In the genomic region with DNA sequence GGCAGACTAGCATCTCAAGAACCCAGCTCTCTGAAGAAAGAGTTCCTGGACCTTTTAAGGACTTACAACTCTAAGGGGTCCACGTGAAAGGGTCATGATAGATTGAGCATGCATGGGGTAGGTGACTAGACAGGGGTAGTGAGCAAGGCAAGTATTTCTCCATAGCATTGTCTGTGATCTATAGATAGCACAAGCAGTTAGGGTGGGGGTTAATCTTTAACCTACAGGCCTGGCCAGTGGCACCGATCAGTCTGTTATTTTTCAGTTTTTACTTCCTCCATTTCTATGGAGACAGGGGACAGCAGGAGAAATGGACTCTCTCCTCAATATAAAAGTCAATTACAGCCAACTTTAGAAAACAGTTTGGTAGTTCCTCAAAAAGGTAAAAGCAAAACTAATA, we compare ENCODE assay signal across 23 cellular contexts.
A peak's percentile ranks its signal among the peaks of the same experiment; 100 is the strongest.
DNase-seq lines count a peak whose midpoint lies in the region; ATAC-seq, FAIRE-seq and TF ChIP-seq lines count a peak whose summit lies in the region.
"Had no signal": no experiment of that assay in that cellular context is flagged by ENCODE, and none has a peak within 500 bp of the region (broad histone marks: within the 10 kb centered on the region; RNA-seq: fewer than 3 reads in every experiment).

No MANE protein-coding gene starts in this region.

- WGBS in HepG2 (ENCODE audit: low lambda C conversion rate): 0% methylated on average over 2 of the region's 2 CpGs
- 30% methylated on average over 1 of the region's 2 CpGs for WGBS in right lobe of liver (ENCODE audit: insufficient coverage, low coverage, low lambda C conversion rate, missing lambda C conversion rate)

- in situ Hi-C loops in HepG2 (cut with HindIII; ENCODE audit: extremely low pct_ligation_motif_present, low pct_unique_long_range_greater_than_20kb): no loop called here

- H3K4me2 ChIP-seq in HepG2 (ENCODE audit: low read depth, low read length): no peak overlapping the region
- H3K4me2 ChIP-seq: SK-N-SH had no signal

- BruUV-seq in HepG2 (replicated peaks; lab: Mats Ljungman, UMichigan): no TSS peak

- H3K27ac ChIP-seq in HepG2 (ENCODE audit: extremely low read length, insufficient read depth, low read length): no peak overlapping the region
- no peak overlapping the region for H3K27ac ChIP-seq in right lobe of liver
- H3K27ac ChIP-seq: RWPE1 had no signal

- H3K9ac ChIP-seq in HepG2 (ENCODE audit: insufficient read depth, low read depth, low read length): no peak overlapping the region
- H3K9ac ChIP-seq: SK-N-SH had no signal

- no peak for TF ChIP-seq EP300 in HepG2 (IDR thresholded peaks at IDR 0.05; ENCODE audit: low read depth in 2 of 2, low read length in 2 of 2)
- no peak for TF ChIP-seq EP300 in HepG2 (CRISPR knock-in tag; IDR thresholded peaks at IDR 0.05; ENCODE audit: borderline replicate concordance)

- CTCF ChIA-PET in HepG2 (lab: Yijun Ruan, JAX; ENCODE audit: low intra/inter-chr PET ratio, low total read pairs): no interaction called here

- no peaks in the 10 kb centered on the region for H3K79me2 ChIP-seq in HepG2 (ENCODE audit: insufficient read depth, low read length)

- H3K27me3 ChIP-seq in HepG2 (ENCODE audit: control insufficient read depth in 1 of 2, insufficient read depth in 2 of 2, low read length in 2 of 2) (no peaks in the 10 kb centered on the region), right lobe of liver (no peaks in the 10 kb centered on the region)

- no peak for TF ChIP-seq POLR2A in HepG2 (IDR thresholded peaks at IDR 0.05; ENCODE audit: insufficient read depth in 1 of 2, low read depth in 2 of 2, low read length in 2 of 2)
- no peak for TF ChIP-seq POLR2A in right lobe of liver (IDR thresholded peaks at IDR 0.05)
- no peak for TF ChIP-seq POLR2A in erythroblast (IDR thresholded peaks at IDR 0.05; ENCODE audit: low read length)

- H4K20me1 ChIP-seq in HepG2 (ENCODE audit: insufficient read depth, low read length): no peaks in the 10 kb centered on the region

- intact Hi-C loops in HepG2 (cut with micrococcal nuclease; ENCODE audit: unreplicated experiment) (no loop called here), right lobe of liver (cut with DNase I) (no loop called here)

- DNase-seq in HepG2 (ENCODE audit: low spot score) (peak; percentile 23), right lobe of liver (no peak), LoVo (ENCODE audit: low spot score) (peak; percentile 29), erythroblast (lab: John Stamatoyannopoulos, UW) (peak; percentile 14 to 75), dedifferentiated amniotic fluid mesenchymal stem cell (ENCODE audit: extremely low spot score) (no peak)
- DNase-seq: 8988T, DMS 273 treated with DMSO at 0.1 percent for 48 hours, KBM-7, NCI-H1048, NCI-H1417 treated with DMSO at 0.1 percent for 48 hours, NCI-H187, NCI-H2107, NCI-H446 treated with DMSO at 0.1 percent for 48 hours, NCI-H526 treated with DMSO at 0.1 percent for 48 hours, PC-3, SHP77 treated with DMSO at 0.1 percent for 48 hours, SK-N-SH, T-helper 2 cell had no signal

- H3K4me1 ChIP-seq in HepG2 (ENCODE audit: insufficient read depth, low read length): no peaks in the 10 kb centered on the region
- H3K4me1 ChIP-seq in right lobe of liver: no peaks in the 10 kb centered on the region

- H2AFZ ChIP-seq in HepG2 (ENCODE audit: low read length): no peak overlapping the region

- H3K4me3 ChIP-seq in HepG2 (replicated peaks in 1 of 3; ENCODE audit: insufficient read depth in 1 of 3, low read depth in 2 of 3, low read length in 3 of 3): no peak overlapping the region
- no peak overlapping the region for H3K4me3 ChIP-seq in right lobe of liver

- TF ChIP-seq RAD21 in HepG2 (CRISPR knock-in tag; IDR thresholded peaks at IDR 0.05): no peak

- H3K9me3 ChIP-seq in HepG2 (ENCODE audit: low read length) (peaks cover 30% of the 10 kb centered on the region), right lobe of liver (no peaks in the 10 kb centered on the region)
- H3K9me3 ChIP-seq: SK-N-SH had no signal

- no peak for FAIRE-seq in HepG2 (lab: Jason Lieb, UNC)
- FAIRE-seq: GM12891, H1 had no signal

- no peaks in the 10 kb centered on the region for H3K36me3 ChIP-seq in HepG2 (replicated peaks in 1 of 2; ENCODE audit: control insufficient read depth in 1 of 2, insufficient read depth in 2 of 2, low read length in 2 of 2)
- H3K36me3 ChIP-seq in right lobe of liver: no peaks in the 10 kb centered on the region

- POLR2A ChIA-PET in HepG2 (lab: Yijun Ruan, JAX): no interaction called here

- ATAC-seq in HepG2 (no peak), right lobe of liver (no peak), GM21737 (IDR thresholded peaks at IDR 0.05; ENCODE audit: unreplicated experiment) (no peak), HG02973 (IDR thresholded peaks at IDR 0.05; ENCODE audit: unreplicated experiment) (no peak)
- ATAC-seq: PC-3 had no signal

- TF ChIP-seq CTCF in HepG2 (CRISPR knock-in tag; IDR thresholded peaks at IDR 0.05) (no peak), right lobe of liver (IDR thresholded peaks at IDR 0.05) (no peak)

TF ChIP-seq in HepG2, 621 proteins besides CTCF, POLR2A, EP300 and RAD21:
- no peak for TF ChIP-seq SALL1 (CRISPR knock-in tag; IDR thresholded peaks at IDR 0.05)
- no peak for TF ChIP-seq HOXA7 (CRISPR knock-in tag; IDR thresholded peaks at IDR 0.05)
- no peak for TF ChIP-seq STAT5B (CRISPR knock-in tag; IDR thresholded peaks at IDR 0.05)
- TF ChIP-seq KLF16 (CRISPR knock-in tag; IDR thresholded peaks at IDR 0.05): no peak
- TF ChIP-seq ZSCAN31 (CRISPR knock-in tag; IDR thresholded peaks at IDR 0.05; ENCODE audit: low read depth): no peak
- no peak for TF ChIP-seq ZNF75D (CRISPR knock-in tag; IDR thresholded peaks at IDR 0.05; ENCODE audit: borderline replicate concordance)
- TF ChIP-seq ZNF556 (CRISPR knock-in tag; IDR thresholded peaks at IDR 0.05; ENCODE audit: borderline replicate concordance): no peak
- TF ChIP-seq, protein P1, sequence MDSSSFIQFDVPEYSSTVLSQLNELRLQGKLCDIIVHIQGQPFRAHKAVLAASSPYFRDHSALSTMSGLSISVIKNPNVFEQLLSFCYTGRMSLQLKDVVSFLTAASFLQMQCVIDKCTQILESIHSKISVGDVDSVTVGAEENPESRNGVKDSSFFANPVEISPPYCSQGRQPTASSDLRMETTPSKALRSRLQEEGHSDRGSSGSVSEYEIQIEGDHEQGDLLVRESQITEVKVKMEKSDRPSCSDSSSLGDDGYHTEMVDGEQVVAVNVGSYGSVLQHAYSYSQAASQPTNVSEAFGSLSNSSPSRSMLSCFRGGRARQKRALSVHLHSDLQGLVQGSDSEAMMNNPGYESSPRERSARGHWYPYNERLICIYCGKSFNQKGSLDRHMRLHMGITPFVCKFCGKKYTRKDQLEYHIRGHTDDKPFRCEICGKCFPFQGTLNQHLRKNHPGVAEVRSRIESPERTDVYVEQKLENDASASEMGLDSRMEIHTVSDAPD (CRISPR knock-in tag; IDR thresholded peaks at IDR 0.05): no peak
- TF ChIP-seq MAFK (conservative IDR thresholded peaks at IDR 0.05 in 1 of 2, IDR thresholded peaks at IDR 0.05 in 1 of 2; ENCODE audit: low read length in 2 of 2): no peak
- TF ChIP-seq, protein P2, sequence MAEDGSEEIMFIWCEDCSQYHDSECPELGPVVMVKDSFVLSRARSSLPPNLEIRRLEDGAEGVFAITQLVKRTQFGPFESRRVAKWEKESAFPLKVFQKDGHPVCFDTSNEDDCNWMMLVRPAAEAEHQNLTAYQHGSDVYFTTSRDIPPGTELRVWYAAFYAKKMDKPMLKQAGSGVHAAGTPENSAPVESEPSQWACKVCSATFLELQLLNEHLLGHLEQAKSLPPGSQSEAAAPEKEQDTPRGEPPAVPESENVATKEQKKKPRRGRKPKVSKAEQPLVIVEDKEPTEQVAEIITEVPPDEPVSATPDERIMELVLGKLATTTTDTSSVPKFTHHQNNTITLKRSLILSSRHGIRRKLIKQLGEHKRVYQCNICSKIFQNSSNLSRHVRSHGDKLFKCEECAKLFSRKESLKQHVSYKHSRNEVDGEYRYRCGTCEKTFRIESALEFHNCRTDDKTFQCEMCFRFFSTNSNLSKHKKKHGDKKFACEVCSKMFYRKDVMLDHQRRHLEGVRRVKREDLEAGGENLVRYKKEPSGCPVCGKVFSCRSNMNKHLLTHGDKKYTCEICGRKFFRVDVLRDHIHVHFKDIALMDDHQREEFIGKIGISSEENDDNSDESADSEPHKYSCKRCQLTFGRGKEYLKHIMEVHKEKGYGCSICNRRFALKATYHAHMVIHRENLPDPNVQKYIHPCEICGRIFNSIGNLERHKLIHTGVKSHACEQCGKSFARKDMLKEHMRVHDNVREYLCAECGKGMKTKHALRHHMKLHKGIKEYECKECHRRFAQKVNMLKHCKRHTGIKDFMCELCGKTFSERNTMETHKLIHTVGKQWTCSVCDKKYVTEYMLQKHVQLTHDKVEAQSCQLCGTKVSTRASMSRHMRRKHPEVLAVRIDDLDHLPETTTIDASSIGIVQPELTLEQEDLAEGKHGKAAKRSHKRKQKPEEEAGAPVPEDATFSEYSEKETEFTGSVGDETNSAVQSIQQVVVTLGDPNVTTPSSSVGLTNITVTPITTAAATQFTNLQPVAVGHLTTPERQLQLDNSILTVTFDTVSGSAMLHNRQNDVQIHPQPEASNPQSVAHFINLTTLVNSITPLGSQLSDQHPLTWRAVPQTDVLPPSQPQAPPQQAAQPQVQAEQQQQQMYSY (CRISPR knock-in tag; IDR thresholded peaks at IDR 0.05): no peak
- TF ChIP-seq TBP (CRISPR knock-in tag; IDR thresholded peaks at IDR 0.05): no peak
- TF ChIP-seq YEATS2 (CRISPR knock-in tag; IDR thresholded peaks at IDR 0.05; ENCODE audit: borderline replicate concordance): no peak
- no peak for TF ChIP-seq NFYC (CRISPR knock-in tag; IDR thresholded peaks at IDR 0.05)
- TF ChIP-seq GTF3A (CRISPR knock-in tag; conservative IDR thresholded peaks at IDR 0.05): no peak
TF ChIP-seq in HepG2: peak in this region for 0.

Comparison
In these comparisons a context has a peak if more than half of its experiments do, and no peak if none do; other contexts are left out.
1. DNase-seq: peak in HepG2 (single experiment), LoVo (single experiment) and erythroblast (2 of 2); none in right lobe of liver (0 of 3) and dedifferentiated amniotic fluid mesenchymal stem cell (single experiment).